Comparison of ENCODE assay signal across 22 cellular contexts in genomic region chr11:10561043-10561818, GRCh38. TPM values are rescaled to one million over a fixed set of nuclear protein-coding genes. Genes with fewer than 3 reads are reported as not detected.
A peak's percentile ranks its signal among the peaks of the same experiment; 100 is the strongest.
DNase-seq lines count a peak whose midpoint lies in the region; ATAC-seq and TF ChIP-seq lines count a peak whose summit lies in the region.
"Had no signal": no experiment of that assay in that cellular context is flagged by ENCODE, and none has a peak within 500 bp of the region (broad histone marks: within the 10 kb centered on the region; RNA-seq: fewer than 3 reads in every experiment).

No MANE protein-coding gene starts in this region.

- no peaks in the 10 kb centered on the region for H3K36me3 ChIP-seq in right atrium auricular region
- H3K36me3 ChIP-seq in RWPE2 (ENCODE audit: low read depth) = no peaks in the 10 kb centered on the region
- H3K36me3 ChIP-seq in kidney epithelial cell (ENCODE audit: control insufficient read depth, insufficient read depth, low read length) = no peaks in the 10 kb centered on the region
- peaks cover 0 to 5% (median 0%) of the 10 kb centered on the region in 4 donors for H3K36me3 ChIP-seq in stomach
- H3K36me3 ChIP-seq: esophagus muscularis mucosa, neural progenitor cell, WERI-Rb-1 had no signal

- TF ChIP-seq CTCF in right atrium auricular region (IDR thresholded peaks at IDR 0.05) (no peak), RWPE2 (IDR thresholded peaks at IDR 0.05; ENCODE audit: poor library complexity, severe bottlenecking) (no peak), kidney epithelial cell (IDR thresholded peaks at IDR 0.05; ENCODE audit: insufficient read depth, low read length, poor library complexity, severe bottlenecking) (no peak), foreskin fibroblast (IDR thresholded peaks at IDR 0.05; ENCODE audit: low read depth, low read length) (no peak), stomach (IDR thresholded peaks at IDR 0.05) (no peak)

- H3K36me3 Mint-ChIP-seq in stimulated activated naive B cell treated with anti-CD40 and anti-IgM and Interleukin-4, amounts not matched to agents 10 μg/mL and 1 μg/mL and 100 μg/mL, for 72 hours = no peaks in the 10 kb centered on the region
- H3K36me3 Mint-ChIP-seq: neural progenitor cell had no signal

- no peaks in the 10 kb centered on the region for H3K9me3 Mint-ChIP-seq in stimulated activated naive B cell treated with anti-CD40 and anti-IgM and Interleukin-4, amounts not matched to agents 10 μg/mL and 1 μg/mL and 100 μg/mL, for 72 hours
- H3K9me3 Mint-ChIP-seq: activated naive CD8-positive, alpha-beta T cell treated with anti-CD3 and anti-CD28 coated beads, Interleukin-2, amount 50 U/mL, for 24 hours; neural progenitor cell; T-helper 2 cell treated with Interferon-gamma antibody and Interleukin-4, amounts not matched to agents 5 μg/mL and 100 μg/mL, for 36 hours had no signal

- H3K4me3 ChIP-seq in right atrium auricular region = no peak overlapping the region
- H3K4me3 ChIP-seq in RWPE2 (ENCODE audit: severe bottlenecking) = no peak overlapping the region
- H3K4me3 ChIP-seq in kidney epithelial cell (ENCODE audit: low read depth, low read length) = no peak overlapping the region
- no peak overlapping the region for H3K4me3 ChIP-seq in foreskin fibroblast (ENCODE audit: low read depth in 1 of 2, low read length in 2 of 2)
- no peak overlapping the region for H3K4me3 ChIP-seq in stomach
- H3K4me3 ChIP-seq: esophagus muscularis mucosa, neural progenitor cell, tibial artery had no signal

- no peaks in the 10 kb centered on the region for H3K27me3 ChIP-seq in right atrium auricular region
- no peaks in the 10 kb centered on the region for H3K27me3 ChIP-seq in RWPE2 (ENCODE audit: insufficient read depth, poor library complexity, severe bottlenecking)
- H3K27me3 ChIP-seq in kidney epithelial cell (ENCODE audit: control insufficient read depth, insufficient read depth, low read length) = no peaks in the 10 kb centered on the region
- no peaks in the 10 kb centered on the region for H3K27me3 ChIP-seq in stomach
- H3K27me3 ChIP-seq: esophagus muscularis mucosa, neural progenitor cell, tibial artery had no signal

- no peaks in the 10 kb centered on the region for H3K27me3 Mint-ChIP-seq in stimulated activated naive B cell treated with anti-CD40 and anti-IgM and Interleukin-4, amounts not matched to agents 10 μg/mL and 1 μg/mL and 100 μg/mL, for 72 hours

- H3K4me1 ChIP-seq in right atrium auricular region (no peaks in the 10 kb centered on the region), RWPE2 (ENCODE audit: insufficient read depth, poor library complexity, severe bottlenecking) (no peaks in the 10 kb centered on the region), stomach (no peaks in the 10 kb centered on the region)
- H3K4me1 ChIP-seq: neural progenitor cell, tibial artery had no signal

- DNase-seq in Right ventricle myocardium inferior (ENCODE audit: missing footprints) (no peak), right atrium auricular region (ENCODE audit: low spot score) (no peak), RWPE2 (ENCODE audit: low spot score) (no peak), kidney epithelial cell (ENCODE audit: low read depth) (peak; percentile 12), CD1c-positive myeloid dendritic cell (ENCODE audit: extremely low spot score) (no peak), foreskin fibroblast (no peak), stomach (no peak)
- no peak for DNase-seq in stimulated activated naive B cell treated with anti-CD40 and anti-IgM and Interleukin-4, amounts not matched to agents 10 μg/mL and 1 μg/mL and 100 μg/mL, for 72 hours
- DNase-seq: 8988T; activated CD8-positive, alpha-beta memory T cell treated with anti-CD3 and anti-CD28 coated beads, Interleukin-2, amount 50 U/mL, for 48 hours; activated naive CD8-positive, alpha-beta T cell treated with anti-CD3 and anti-CD28 coated beads, Interleukin-2, amount 50 U/mL, for 24 hours; COR-L47; effector CD4-positive, alpha-beta T cell; GOT3; NCI-H1105 treated with DMSO at 0.1 percent for 48 hours; stimulated activated naive CD8-positive, alpha-beta T cell treated with anti-CD3 and anti-CD28 coated beads, Interleukin-15, Interleukin-2, amounts not matched to agents 100 U/mL and 50 U/mL, for 24 hours; tibial artery; WERI-Rb-1 had no signal

- no peaks in the 10 kb centered on the region for H3K9me3 ChIP-seq in right atrium auricular region
- H3K9me3 ChIP-seq in RWPE2 (ENCODE audit: severe bottlenecking) = no peaks in the 10 kb centered on the region
- H3K9me3 ChIP-seq in stomach = no peaks in the 10 kb centered on the region
- H3K9me3 ChIP-seq: esophagus muscularis mucosa, tibial artery had no signal

- WGBS in stomach, 5 donors = 45 to 58% (median 53%) methylated on average over 3 of the region's 3 CpGs

- peaks cover 22 to 61% of the 10 kb centered on the region in 2 donors for H3K4me1 Mint-ChIP-seq in stimulated activated naive B cell treated with anti-CD40 and anti-IgM and Interleukin-4, amounts not matched to agents 10 μg/mL and 1 μg/mL and 100 μg/mL, for 72 hours
- H3K4me1 Mint-ChIP-seq: neural progenitor cell had no signal

- no peak for TF ChIP-seq POLR2A in stomach (IDR thresholded peaks at IDR 0.05)

- H3K4me3 Mint-ChIP-seq in stimulated activated naive B cell treated with anti-CD40 and anti-IgM and Interleukin-4, amounts not matched to agents 10 μg/mL and 1 μg/mL and 100 μg/mL, for 72 hours = no peak overlapping the region
- H3K4me3 Mint-ChIP-seq: activated naive CD8-positive, alpha-beta T cell treated with anti-CD3 and anti-CD28 coated beads, Interleukin-2, amount 50 U/mL, for 24 hours; neural progenitor cell; T-helper 2 cell treated with Interferon-gamma antibody and Interleukin-4, amounts not matched to agents 5 μg/mL and 100 μg/mL, for 36 hours had no signal

- H3K27ac ChIP-seq in right atrium auricular region (no peak overlapping the region), RWPE2 (ENCODE audit: poor library complexity, severe bottlenecking) (no peak overlapping the region), stomach (peak overlapping the region in 1 of 5 donors; percentile 14)
- H3K27ac ChIP-seq: esophagus muscularis mucosa, neural progenitor cell, tibial artery, WERI-Rb-1 had no signal

- TF ChIP-seq EP300 in stomach (IDR thresholded peaks at IDR 0.05) = no peak

- intact Hi-C loops in Right ventricle myocardium inferior (cut with DNase I) (loop anchor here (10.0 kb wide), 1 partner anchor 94 kb away; no protein-coding TSS in a partner anchor), stomach (cut with DNase I; ENCODE audit: low total_unique reads) (no loop called here)

- H3K27ac Mint-ChIP-seq in stimulated activated naive B cell treated with anti-CD40 and anti-IgM and Interleukin-4, amounts not matched to agents 10 μg/mL and 1 μg/mL and 100 μg/mL, for 72 hours = no peak overlapping the region
- H3K27ac Mint-ChIP-seq: activated naive CD8-positive, alpha-beta T cell treated with anti-CD3 and anti-CD28 coated beads, Interleukin-2, amount 50 U/mL, for 24 hours; neural progenitor cell; T-helper 2 cell treated with Interferon-gamma antibody and Interleukin-4, amounts not matched to agents 5 μg/mL and 100 μg/mL, for 36 hours had no signal

- ATAC-seq in Right ventricle myocardium inferior = peak; percentile 23
- ATAC-seq in RWPE2 (ENCODE audit: low read depth) = peak; percentile 78
- ATAC-seq in stimulated activated naive B cell treated with anti-CD40 and anti-IgM and Interleukin-4, amounts not matched to agents 10 μg/mL and 1 μg/mL and 100 μg/mL, for 72 hours (replicated peaks) = peak; percentile 46 to 56
- ATAC-seq: activated naive CD8-positive, alpha-beta T cell treated with anti-CD3 and anti-CD28 coated beads, Interleukin-2, amount 50 U/mL, for 24 hours; stimulated activated naive CD8-positive, alpha-beta T cell treated with anti-CD3 and anti-CD28 coated beads, Interleukin-15, Interleukin-2, amounts not matched to agents 100 U/mL and 50 U/mL, for 24 hours had no signal

RNA-seq across cellular contexts. Expression of gene LYVE1, which starts 7.2 kb away (rescaled TPM):
- total RNA-seq in Right ventricle myocardium inferior = 106 TPM
- 10 to 100 TPM; 15.9 to 45.0 TPM for total RNA-seq in right atrium auricular region
- 0.27 TPM in 1 of 2 replicates, not detected in the other for total RNA-seq in kidney epithelial cell
- 100 to 1,000 TPM in 1 of 5 donors, 10 to 100 TPM in 3, 1 to 10 TPM in 1; 5.2 to 149 (median 26.8) TPM for total RNA-seq in stomach
- 10 to 100 TPM in 1 of 3 donors, 1 to 10 TPM in 2; 7.3 to 14.4 (median 8.6) TPM for polyA plus RNA-seq in stomach
- total RNA-seq: LHCN-M2 had no signal

RNA-seq across cellular contexts. Expression of gene RNF141, which starts 20.2 kb away (rescaled TPM):
- total RNA-seq in Right ventricle myocardium inferior (37.9 TPM), right atrium auricular region (10 to 100 TPM; 22.9 to 29.8 TPM), kidney epithelial cell (21.9 and 26.0 TPM in 2 replicates), stomach (10 to 100 TPM in 3 of 5 donors, 1 to 10 TPM in 2; 6.4 to 71.2 (median 22.5) TPM)
- polyA plus RNA-seq in stomach = 10 to 100 TPM; 14.9 to 22.0 (median 16.2) TPM

Comparison
In these comparisons a context has a peak if more than half of its experiments do, and no peak if none do; other contexts are left out.
1. ATAC-seq: peak in every context shown above with its lines; median percentile 78 in RWPE2; 51 in stimulated activated naive B cell treated with anti-CD40 and anti-IgM and Interleukin-4, amounts not matched to agents 10 μg/mL and 1 μg/mL and 100 μg/mL, for 72 hours; 23 in Right ventricle myocardium inferior.